ENCODE assay signal across 10 cellular contexts in the genomic region with DNA sequence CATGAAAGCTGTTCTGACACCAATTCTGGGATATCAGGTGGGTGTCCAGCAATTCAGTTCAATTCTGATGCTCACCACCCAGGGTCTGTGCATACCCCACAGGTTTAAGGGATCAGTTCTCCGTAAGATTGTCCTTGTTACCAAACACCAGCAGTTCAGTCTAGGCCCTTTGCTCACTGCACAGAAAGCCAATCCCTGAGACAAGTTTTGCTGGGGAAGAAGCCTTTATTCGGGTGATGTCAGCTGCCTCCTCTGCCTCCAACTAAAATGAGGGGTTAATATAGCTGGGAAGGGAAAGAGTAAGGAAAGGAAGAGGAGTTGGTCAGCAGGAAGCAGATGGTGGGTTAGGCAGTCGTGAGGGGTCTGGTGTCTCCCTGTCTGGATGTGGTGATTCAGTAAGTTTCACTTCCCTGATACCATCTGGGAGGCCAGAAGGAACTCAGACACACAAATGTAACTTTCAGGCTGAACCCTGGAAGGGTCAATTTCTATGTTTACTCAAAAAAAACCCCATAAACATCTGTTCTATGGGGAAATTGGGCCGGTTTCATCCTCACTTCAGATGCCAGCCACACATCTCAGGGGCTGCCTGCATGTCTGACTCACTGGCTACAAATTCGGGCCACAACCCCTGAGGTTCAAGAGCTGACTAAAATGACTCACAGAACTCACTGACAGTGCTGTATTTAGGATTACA.
DNase-seq lines count a peak whose midpoint lies in the region; ATAC-seq and TF ChIP-seq lines count a peak whose summit lies in the region.
"Had no signal": no experiment of that assay in that cellular context is flagged by ENCODE, and none has a peak within 500 bp of the region (broad histone marks: within the 10 kb centered on the region; RNA-seq: fewer than 3 reads in every experiment).

No MANE protein-coding gene starts in this region.

- H3K4me3 ChIP-seq in BJ (ENCODE audit: low read depth, low read length) (no peak overlapping the region), lung (no peak overlapping the region)

- ATAC-seq in lung (ENCODE audit: insufficient read depth, low FRiP score) (peak; percentile 65), HG03045 (IDR thresholded peaks at IDR 0.05; ENCODE audit: unreplicated experiment) (no peak)

- CTCF ChIA-PET in BJ (lab: Yijun Ruan, JAX): no interaction called here

- H3K4me1 ChIP-seq in lung (ENCODE audit: control insufficient read depth in 2 of 2, insufficient read depth in 2 of 2, low read length in 2 of 2): peaks cover 0 to 4% of the 10 kb centered on the region in 2 donors

- H3K36me3 ChIP-seq in BJ (ENCODE audit: control insufficient read depth, insufficient read depth, low read length) (no peaks in the 10 kb centered on the region), lung (ENCODE audit: control insufficient read depth in 2 of 2, insufficient read depth in 2 of 2, low read length in 2 of 2) (no peaks in the 10 kb centered on the region)

- TF ChIP-seq CTCF in BJ (IDR thresholded peaks at IDR 0.05; ENCODE audit: insufficient read depth, low read depth, low read length): no peak
- no peak for TF ChIP-seq CTCF in lung (IDR thresholded peaks at IDR 0.05; ENCODE audit: control extremely low read depth, extremely low read depth)

- POLR2A ChIA-PET in BJ (lab: Charles Lee): no interaction called here

- peaks cover 0 to 3% of the 10 kb centered on the region in 2 donors for H3K9me3 ChIP-seq in lung (ENCODE audit: control insufficient read depth in 2 of 2, insufficient read depth in 1 of 2, low read length in 1 of 2)

- peak; percentile 56 for DNase-seq in BJ (ENCODE audit: low read depth)
- peak; percentile 29 for DNase-seq in HCEC 1CT
- peak; percentile 52 for DNase-seq in T1000 (lab: John Stamatoyannopoulos, UW)
- no peak for DNase-seq in lung (ENCODE audit: low spot score)
- DNase-seq in putamen (ENCODE audit: low spot score): no peak
- DNase-seq in NCI-H187 (lab: John Stamatoyannopoulos, UW): no peak
- no peak for DNase-seq in GDM1 (lab: John Stamatoyannopoulos, UW)
- DNase-seq: activated effector memory CD4-positive, alpha-beta T cell treated with Interleukin-2 at 50 U/mL for 16 hours; NCI-H1092 had no signal

- 55 to 65% methylated on average over 5 of the region's 5 CpGs for WGBS in lung, 2 donors

- no peaks in the 10 kb centered on the region for H3K27me3 ChIP-seq in BJ (ENCODE audit: control insufficient read depth, insufficient read depth, low read length)
- no peaks in the 10 kb centered on the region for H3K27me3 ChIP-seq in lung (ENCODE audit: control insufficient read depth, insufficient read depth)

- H3K27ac ChIP-seq in lung (ENCODE audit: low read depth in 1 of 2, low read length in 1 of 2): peak overlapping the region in 1 of 2 donors; percentile 23

Comparison
In these comparisons a context has a peak if more than half of its experiments do, and no peak if none do; other contexts are left out.
1. DNase-seq: peak in BJ (single experiment), HCEC 1CT (single experiment) and T1000 (single experiment); none in lung (single experiment), putamen (single experiment), NCI-H187 (0 of 2) and GDM1 (single experiment).